In genomic region chr3:72152551-72153476, GRCh38 we compare ENCODE assay signal across 8 cellular contexts.
DNase-seq lines count a peak whose midpoint lies in the region; ATAC-seq and TF ChIP-seq lines count a peak whose summit lies in the region.

No MANE protein-coding gene starts in this region.

- intact Hi-C loops in activated naive CD4-positive, alpha-beta T cell treated with anti-CD3 and anti-CD28 coated beads for 36 hours (cut with micrococcal nuclease), result no loop called here

- peak overlapping the region; percentile 25 for H3K4me2 ChIP-seq in parathyroid adenoma (ENCODE audit: low read length)

- peaks cover 4% of the 10 kb centered on the region for H3K9me3 Mint-ChIP-seq in activated naive CD4-positive, alpha-beta T cell treated with anti-CD3 and anti-CD28 coated beads for 36 hours

- H3K27ac Mint-ChIP-seq in activated naive CD4-positive, alpha-beta T cell treated with anti-CD3 and anti-CD28 coated beads for 36 hours, result no peak overlapping the region

- H3K36me3 Mint-ChIP-seq in activated naive CD4-positive, alpha-beta T cell treated with anti-CD3 and anti-CD28 coated beads for 36 hours (ENCODE audit: low read depth), result no peaks in the 10 kb centered on the region

- H2AFZ ChIP-seq in parathyroid adenoma, result peak overlapping the region; percentile 77

- no peaks in the 10 kb centered on the region for H3K9me3 ChIP-seq in parathyroid adenoma (ENCODE audit: control insufficient read depth, low read length)

- H3K4me1 ChIP-seq in parathyroid adenoma, result no peaks in the 10 kb centered on the region

- H3K27me3 Mint-ChIP-seq in activated naive CD4-positive, alpha-beta T cell treated with anti-CD3 and anti-CD28 coated beads for 36 hours (ENCODE audit: low read depth), result no peaks in the 10 kb centered on the region

- peak overlapping the region; percentile 33 for H3K4me3 ChIP-seq in parathyroid adenoma (ENCODE audit: low read depth, low read length)

- CTCF ChIA-PET in activated naive CD4-positive, alpha-beta T cell treated with anti-CD3 and anti-CD28 coated beads for 36 hours (lab: Charles Lee), result no interaction called here

- no peaks in the 10 kb centered on the region for H3K79me2 ChIP-seq in parathyroid adenoma

- H3K36me3 ChIP-seq in parathyroid adenoma (ENCODE audit: control insufficient read depth, insufficient read depth, low read length), result no peaks in the 10 kb centered on the region

- no peak overlapping the region for H3K27ac ChIP-seq in parathyroid adenoma

- TF ChIP-seq CTCF in parathyroid adenoma (IDR thresholded peaks at IDR 0.05), result no peak

- ATAC-seq in esophagus mucosa, result peak; percentile 41
- ATAC-seq in HG03097 (IDR thresholded peaks at IDR 0.05; ENCODE audit: low FRiP score, unreplicated experiment), result no peak
- ATAC-seq in GM18873 (IDR thresholded peaks at IDR 0.05; ENCODE audit: low FRiP score, unreplicated experiment), result no peak

- no peak overlapping the region for H3K9ac ChIP-seq in parathyroid adenoma

- DNase-seq in DMS53 (lab: John Stamatoyannopoulos, UW), result peak; percentile 48
- peak; percentile 31 for DNase-seq in NCI-H526 treated with DMSO at 0.1 percent for 48 hours (lab: John Stamatoyannopoulos, UW)
- DNase-seq in activated naive CD4-positive, alpha-beta T cell treated with anti-CD3 and anti-CD28 coated beads for 36 hours, result no peak
- DNase-seq in amniotic stem cell (lab: John Stamatoyannopoulos, UW), result no peak

- no peaks in the 10 kb centered on the region for H3K4me1 Mint-ChIP-seq in activated naive CD4-positive, alpha-beta T cell treated with anti-CD3 and anti-CD28 coated beads for 36 hours (ENCODE audit: low read depth)

- no peaks in the 10 kb centered on the region for H3K27me3 ChIP-seq in parathyroid adenoma (ENCODE audit: control insufficient read depth, insufficient read depth, low read length)

- H3K4me3 Mint-ChIP-seq in activated naive CD4-positive, alpha-beta T cell treated with anti-CD3 and anti-CD28 coated beads for 36 hours, result no peak overlapping the region

Comparison
In these comparisons a context has a peak if more than half of its experiments do, and no peak if none do; other contexts are left out.
1. DNase-seq: peak in DMS53 (single experiment) and NCI-H526 treated with DMSO at 0.1 percent for 48 hours (single experiment); none in activated naive CD4-positive, alpha-beta T cell treated with anti-CD3 and anti-CD28 coated beads for 36 hours (single experiment) and amniotic stem cell (single experiment).